1 cellular context compared by ENCODE assay signal in the genomic region with DNA sequence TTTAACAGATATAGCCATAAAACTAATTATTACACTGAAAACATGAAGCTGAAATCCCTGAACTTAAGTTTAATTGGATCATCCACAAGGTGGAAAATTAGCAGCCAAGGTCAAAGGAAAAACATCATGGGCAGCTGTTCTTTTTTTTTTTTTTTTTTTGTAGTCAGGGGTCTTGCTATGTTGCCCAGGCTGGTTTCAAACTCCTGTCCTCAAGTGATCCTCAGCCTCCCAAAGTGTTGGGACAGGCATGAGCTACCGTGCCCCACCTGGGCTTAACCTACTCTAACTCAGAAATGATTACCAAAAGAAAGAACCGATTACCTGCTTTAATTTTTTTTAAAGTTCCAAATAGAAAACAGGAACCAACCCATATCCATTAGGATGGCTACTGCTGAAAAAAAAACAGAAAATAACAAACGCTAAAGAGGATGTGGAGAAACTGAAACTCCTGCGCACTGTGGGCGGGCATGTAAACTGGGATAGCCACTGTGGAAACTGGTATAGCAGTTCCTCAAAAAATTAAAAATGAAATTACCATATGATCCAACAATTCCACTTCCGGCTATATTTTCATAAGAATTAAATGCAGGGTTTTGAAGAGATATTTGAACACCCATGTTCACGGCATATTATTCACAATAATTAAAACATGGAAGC.
TF ChIP-seq lines count a peak whose summit lies in the region.

No MANE protein-coding gene starts in this region.

TF ChIP-seq in A549, 52 proteins besides CTCF, POLR2A, EP300 and RAD21 (continued from another document):
- TF ChIP-seq MAFK (IDR thresholded peaks at IDR 0.05; ENCODE audit: partially characterized antibody) (no peak), MYC (IDR thresholded peaks at IDR 0.05; ENCODE audit: borderline replicate concordance, low read length) (no peak), CEBPB (IDR thresholded peaks at IDR 0.05) (no peak)
